30 cellular contexts compared by ENCODE assay signal in genomic region chr9:116663588-116663987, GRCh38.
"Had no signal": no experiment of that assay in that cellular context is flagged by ENCODE, and none has a peak within 500 bp of the region (broad histone marks: within the 10 kb centered on the region; RNA-seq: fewer than 3 reads in every experiment).

No MANE protein-coding gene starts in this region.

- H3K36me3 Mint-ChIP-seq: activated naive CD4-positive, alpha-beta T cell treated with anti-CD3 and anti-CD28 coated beads, Interleukin-2, amount 10 ng/mL, durations not matched to agents 7 days and 5 days; activated naive CD8-positive, alpha-beta T cell treated with anti-CD3 and anti-CD28 coated beads for 36 hours had no signal

- H3K27me3 Mint-ChIP-seq: activated CD8-positive, alpha-beta T cell treated with anti-CD3 and anti-CD28 coated beads for 36 hours; activated naive CD4-positive, alpha-beta T cell treated with anti-CD3 and anti-CD28 coated beads, Interleukin-2, amount 10 ng/mL, durations not matched to agents 7 days and 5 days; activated naive CD8-positive, alpha-beta T cell treated with anti-CD3 and anti-CD28 coated beads for 36 hours had no signal

- DNase-seq: activated CD4-positive, alpha-beta T cell treated with anti-CD3 and anti-CD28 coated beads for 4 hours; activated CD4-positive, CD25-positive, alpha-beta regulatory T cell; activated CD8-positive, alpha-beta memory T cell treated with anti-CD3 and anti-CD28 coated beads, Interleukin-2, amount 50 U/mL, for 4 hours; activated CD8-positive, alpha-beta T cell treated with anti-CD3 and anti-CD28 coated beads for 36 hours; activated gamma-delta T cell treated with Interleukin-2 at 50 U/mL for 16 hours; activated naive CD4-positive, alpha-beta T cell treated with anti-CD3 and anti-CD28 coated beads, Interleukin-2, amount 10 ng/mL, durations not matched to agents 7 days and 5 days; activated naive CD8-positive, alpha-beta T cell treated with anti-CD3 and anti-CD28 coated beads for 36 hours; activated T-cell treated with anti-CD3 and anti-CD28 coated beads, Interleukin-2, amount 50 U/mL, for 72 hours; brain microvascular endothelial cell; MG63; MV-4-11; NCI-H1092 treated with DMSO at 0.1 percent for 48 hours; NCI-H1417 treated with DMSO at 0.1 percent for 48 hours; NCI-H1694; NCI-H2029; NCI-H345; NCI-H510A; NCI-H526 treated with DMSO at 0.1 percent for 48 hours; NCI-H82; NK-92 treated with Interleukin-12 subunit alpha and Interleukin-12 subunit beta, amount 100 ng/mL, for 24 hours; OCI-M1; Right ventricle myocardium superior; SJCRH30; T-helper 9 cell had no signal

- H3K9me3 ChIP-seq: MG63, SJCRH30 had no signal

- H3K27ac ChIP-seq: brain microvascular endothelial cell, RWPE1, SJCRH30, VCaP had no signal

- H3K4me1 Mint-ChIP-seq: activated naive CD4-positive, alpha-beta T cell treated with anti-CD3 and anti-CD28 coated beads, Interleukin-2, amount 10 ng/mL, durations not matched to agents 7 days and 5 days; activated naive CD8-positive, alpha-beta T cell treated with anti-CD3 and anti-CD28 coated beads for 36 hours had no signal

- H3K36me3 ChIP-seq: brain microvascular endothelial cell, MG63, SJCRH30 had no signal

- H3K4me1 ChIP-seq: SJCRH30 had no signal

- H3K9me3 Mint-ChIP-seq: activated CD8-positive, alpha-beta T cell treated with anti-CD3 and anti-CD28 coated beads for 36 hours; activated naive CD4-positive, alpha-beta T cell treated with anti-CD3 and anti-CD28 coated beads, Interleukin-2, amount 10 ng/mL, durations not matched to agents 7 days and 5 days; activated T-cell treated with anti-CD3 and anti-CD28 coated beads, Interleukin-2, amount 50 U/mL, for 72 hours; activated T-helper 2 cell treated with anti-CD3 and anti-CD28 coated beads, Interferon-gamma antibody, Interleukin-2, Interleukin-4, amounts not matched to agents 10 μg/mL and 5 μg/mL and 100 μg/mL, durations not matched to agents 14 hours and 24 hours and 36 hours had no signal

- H3K4me3 Mint-ChIP-seq: activated CD8-positive, alpha-beta T cell treated with anti-CD3 and anti-CD28 coated beads for 36 hours; activated naive CD4-positive, alpha-beta T cell treated with anti-CD3 and anti-CD28 coated beads, Interleukin-2, amount 10 ng/mL, durations not matched to agents 7 days and 5 days; activated naive CD8-positive, alpha-beta T cell treated with anti-CD3 and anti-CD28 coated beads for 36 hours; activated T-cell treated with anti-CD3 and anti-CD28 coated beads, Interleukin-2, amount 50 U/mL, for 72 hours; T-helper 1 cell treated with Interleukin-12 subunit alpha and Interleukin-12 subunit beta and Interleukin-4 antibody, amounts not matched to agents 30 μg/mL and 1 μg/mL, for 36 hours had no signal

- H3K4me3 ChIP-seq: MG63, SJCRH30 had no signal

- ATAC-seq: activated CD8-positive, alpha-beta T cell treated with anti-CD3 and anti-CD28 coated beads for 36 hours; activated T-cell treated with anti-CD3 and anti-CD28 coated beads, Interleukin-2, amount 50 U/mL, for 72 hours; Panc1; SK-N-SH treated with all-trans-retinoic acid at 6 μM for 48 hours had no signal

- H3K27me3 ChIP-seq: brain microvascular endothelial cell, MG63, SJCRH30 had no signal

- H3K27ac Mint-ChIP-seq: activated CD8-positive, alpha-beta T cell treated with anti-CD3 and anti-CD28 coated beads for 36 hours; activated naive CD4-positive, alpha-beta T cell treated with anti-CD3 and anti-CD28 coated beads, Interleukin-2, amount 10 ng/mL, durations not matched to agents 7 days and 5 days; activated naive CD8-positive, alpha-beta T cell treated with anti-CD3 and anti-CD28 coated beads for 36 hours; activated T-cell treated with anti-CD3 and anti-CD28 coated beads, Interleukin-2, amount 50 U/mL, for 72 hours; activated T-helper 2 cell treated with anti-CD3 and anti-CD28 coated beads, Interferon-gamma antibody, Interleukin-2, Interleukin-4, amounts not matched to agents 10 μg/mL and 5 μg/mL and 100 μg/mL, durations not matched to agents 14 hours and 24 hours and 36 hours; T-helper 1 cell treated with Interleukin-12 subunit alpha and Interleukin-12 subunit beta and Interleukin-4 antibody, amounts not matched to agents 30 μg/mL and 1 μg/mL, for 36 hours had no signal
